Comparison of ENCODE assay signal across 8 cellular contexts in the genomic region with DNA sequence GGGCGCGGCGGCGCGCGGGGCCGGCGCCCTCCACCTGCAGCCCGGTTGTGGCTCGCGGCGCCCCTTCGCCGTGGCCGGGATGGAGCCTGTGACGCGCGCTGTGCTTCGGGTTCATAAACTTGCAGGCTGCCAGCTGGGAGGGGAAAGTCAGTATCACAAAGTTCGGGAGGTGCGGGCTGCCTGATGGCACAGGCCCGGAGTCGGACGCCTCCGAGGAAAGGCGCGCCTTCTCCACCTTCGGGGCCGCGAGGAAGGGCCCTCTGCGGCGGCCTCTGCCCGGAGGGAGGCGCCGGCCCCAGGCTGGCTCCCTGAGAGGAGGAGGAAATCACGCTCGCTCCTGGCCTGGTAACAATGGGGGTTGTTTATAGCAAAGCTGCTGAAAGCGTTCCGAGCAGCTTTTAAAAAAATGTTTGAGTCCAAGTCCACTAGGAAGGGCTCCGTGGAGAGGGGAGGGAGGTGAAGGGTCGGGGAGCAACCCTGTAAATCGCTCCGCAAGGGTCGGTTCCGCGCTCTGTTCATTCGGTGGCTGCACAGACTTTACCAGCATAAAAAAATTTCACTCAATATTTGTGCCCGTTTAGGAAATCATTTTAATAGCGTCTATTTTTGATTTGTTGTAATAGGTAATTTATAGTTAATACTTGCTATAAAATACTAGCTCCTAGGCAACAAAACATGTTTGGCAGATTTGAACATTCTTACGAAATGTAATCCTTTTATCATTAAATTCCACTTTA. TPM values are rescaled to one million over a fixed set of nuclear protein-coding genes. Genes with fewer than 3 reads are reported as not detected.
DNase-seq lines count a peak whose midpoint lies in the region; ATAC-seq and TF ChIP-seq lines count a peak whose summit lies in the region.

No MANE protein-coding gene starts in this region.

- DNase-seq in C1 segment of cervical spinal cord (lab: John Stamatoyannopoulos, UW) (peak in 11 of 14 donors; percentile 23 to 65 (median 35)), GM19238 (ENCODE audit: insufficient read length, low spot score) (peak; percentile 27), SK-N-DZ (ENCODE audit: low spot score) (peak; percentile 50), brain microvascular endothelial cell (no peak), A172 (ENCODE audit: low spot score) (no peak)

- peak overlapping the region; percentile 40 for H3K9ac ChIP-seq in rectal smooth muscle tissue (ENCODE audit: low read length)

- H3K4me1 ChIP-seq in rectal smooth muscle tissue (ENCODE audit: control insufficient read depth, insufficient read depth, low read length) = peaks cover 14% of the 10 kb centered on the region

- peak; percentile 41 for ATAC-seq in HG03354 (IDR thresholded peaks at IDR 0.05; ENCODE audit: poor library complexity, severe bottlenecking, unreplicated experiment)

- H3K27ac ChIP-seq in brain microvascular endothelial cell = peak overlapping the region; percentile 33
- peak overlapping the region; percentile 72 for H3K27ac ChIP-seq in rectal smooth muscle tissue (ENCODE audit: low read depth, low read length)

- TF ChIP-seq CTCF in brain microvascular endothelial cell (IDR thresholded peaks at IDR 0.05; ENCODE audit: low read depth, low read length, missing control alignments) = no peak

- H3K36me3 ChIP-seq in brain microvascular endothelial cell (replicated peaks) = no peaks in the 10 kb centered on the region
- H3K36me3 ChIP-seq in rectal smooth muscle tissue (ENCODE audit: control insufficient read depth, insufficient read depth, low read length) = no peaks in the 10 kb centered on the region

- no peaks in the 10 kb centered on the region for H3K27me3 ChIP-seq in brain microvascular endothelial cell (replicated peaks)
- H3K27me3 ChIP-seq in rectal smooth muscle tissue (ENCODE audit: control insufficient read depth, insufficient read depth, low read length) = no peaks in the 10 kb centered on the region

- in situ Hi-C loops in brain microvascular endothelial cell (cut with HindIII; ENCODE audit: low pct_ligation_motif_present, low sequenced_read_pairs) = no loop called here

- H3K4me3 ChIP-seq in brain microvascular endothelial cell (ENCODE audit: low read depth, low read length) (peak overlapping the region; percentile 73), iPS-11a (ENCODE audit: low read depth, low read length) (peak overlapping the region; percentile 64), rectal smooth muscle tissue (ENCODE audit: low read length) (peak overlapping the region; percentile 85)

RNA-seq across cellular contexts. Expression of gene AFDN, which starts 1.0 kb away (rescaled TPM):
- polyA plus RNA-seq in SK-N-DZ (2014; cell fraction: cytosol; rRNA removed) = 33.0 and 40.3 TPM in 2 replicates
- polyA plus RNA-seq in SK-N-DZ (2014; cell fraction: nucleus; rRNA removed) = 77.8 and 122 TPM in 2 replicates
- total RNA-seq in A172 (2014; rRNA removed; shearing (Covaris generic)) = 29.9 and 36.3 TPM in 2 replicates

Comparison
In these comparisons a context has a peak if more than half of its experiments do, and no peak if none do; other contexts are left out.
1. DNase-seq: peak in C1 segment of cervical spinal cord (11 of 14), GM19238 (single experiment) and SK-N-DZ (single experiment); none in brain microvascular endothelial cell (single experiment) and A172 (single experiment).
2. Peak in every context shown above with its lines, with median percentiles within 50 percentile points of each other: H3K4me3 ChIP-seq.